30 cellular contexts compared by ENCODE assay signal in the genomic region with DNA sequence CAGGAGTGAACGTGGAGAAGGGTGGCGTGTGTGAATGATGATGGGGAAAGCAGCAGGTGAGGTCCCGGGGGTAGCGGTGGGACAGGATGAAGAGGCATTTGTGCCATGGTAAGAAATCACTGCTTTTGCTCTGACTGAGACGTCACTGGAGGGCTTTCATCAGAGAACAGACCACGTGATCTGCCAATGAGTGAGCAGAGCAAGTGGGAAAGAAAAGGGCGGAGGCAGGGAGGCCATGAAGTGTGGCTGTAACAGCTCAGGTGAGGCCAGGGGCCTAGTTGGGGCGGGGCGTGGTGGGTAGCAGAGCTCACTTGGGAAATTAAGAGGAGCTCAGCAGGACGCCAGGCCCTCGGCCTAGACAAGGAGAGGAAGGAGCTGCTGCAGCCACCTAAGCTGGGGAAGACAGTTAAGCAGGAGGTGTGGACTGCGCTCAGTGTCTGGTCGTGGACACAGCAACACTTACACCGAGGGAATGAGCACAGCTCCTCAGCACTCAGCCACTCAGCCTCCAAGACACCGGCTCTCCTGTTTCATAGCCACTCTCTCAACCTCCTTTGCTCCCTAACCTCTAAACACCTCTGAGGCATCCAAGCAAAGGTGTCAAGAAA.
"Had no signal": no experiment of that assay in that cellular context is flagged by ENCODE, and none has a peak within 500 bp of the region (broad histone marks: within the 10 kb centered on the region; RNA-seq: fewer than 3 reads in every experiment).

No MANE protein-coding gene starts in this region.

- DNase-seq: activated effector memory CD4-positive, alpha-beta T cell treated with anti-CD3 and anti-CD28 coated beads, Interleukin-2, amount 50 U/mL, for 16 hours; activated naive CD4-positive, alpha-beta T cell treated with anti-CD3 and anti-CD28 coated beads, Interleukin-2, amount 50 U/mL, for 16 hours; activated T-cell treated with anti-CD3 and anti-CD28 coated beads for 4 hours; dermis blood vessel endothelial cell; effector CD4-positive, alpha-beta T cell; kidney glomerular epithelial cell; left lung; mesendoderm; natural killer cell; ovary; retina; SK-N-SH; small intestine; stimulated activated CD4-positive, alpha-beta T cell treated with anti-CD3 and anti-CD28 coated beads, Interleukin-1b, Interleukin-23, amount 100 ng/mL, for 48 hours; stimulated activated naive CD4-positive, alpha-beta T cell; SW 1271; T-helper 9 cell had no signal

- ATAC-seq: activated CD4-positive, CD25-positive, alpha-beta regulatory T cell treated with anti-CD3 and anti-CD28 coated beads, Interleukin-2, amount 50 U/mL, for 24 hours; left lung; natural killer cell; sciatic nerve had no signal

- H3K4me1 ChIP-seq: breast epithelium, left lung, prostate gland, suprapubic skin, tibial nerve had no signal

- H3K4me3 ChIP-seq: breast epithelium, left lung, lung, ovary, prostate gland, suprapubic skin, tibial nerve had no signal

- H3K4me1 Mint-ChIP-seq: central memory CD8-positive, alpha-beta T cell had no signal

- H3K36me3 Mint-ChIP-seq: natural killer cell had no signal

- FAIRE-seq: colon, frontal cortex, small intestine, TTC549 had no signal

- H3K27me3 ChIP-seq: breast epithelium, left lung, ovary, suprapubic skin, tibial nerve had no signal

- H3K9me3 Mint-ChIP-seq: central memory CD8-positive, alpha-beta T cell; natural killer cell; T-helper 1 cell treated with Interleukin-12 subunit alpha and Interleukin-12 subunit beta and Interleukin-4 antibody, amounts not matched to agents 30 μg/mL and 1 μg/mL, for 36 hours had no signal

- H3K9me3 ChIP-seq: breast epithelium, left lung, ovary, prostate gland, SK-N-SH, suprapubic skin, tibial nerve had no signal

- H3K27ac Mint-ChIP-seq: natural killer cell; T-helper 1 cell treated with Interleukin-12 subunit alpha and Interleukin-12 subunit beta and Interleukin-4 antibody, amounts not matched to agents 30 μg/mL and 1 μg/mL, for 36 hours had no signal

- H3K36me3 ChIP-seq: ovary, prostate gland had no signal

- H3K27me3 Mint-ChIP-seq: central memory CD8-positive, alpha-beta T cell had no signal

- H3K4me3 Mint-ChIP-seq: central memory CD8-positive, alpha-beta T cell; natural killer cell; T-helper 1 cell treated with Interleukin-12 subunit alpha and Interleukin-12 subunit beta and Interleukin-4 antibody, amounts not matched to agents 30 μg/mL and 1 μg/mL, for 36 hours had no signal

- H3K27ac ChIP-seq: breast epithelium, left lung, ovary, prostate gland, suprapubic skin, tibial nerve, VCaP had no signal
